ENCODE assay signal across 8 cellular contexts in genomic region chr14:24147761-24148428, GRCh38. TPM values are rescaled to one million over a fixed set of nuclear protein-coding genes. Genes with fewer than 3 reads are reported as not detected.
DNase-seq lines count a peak whose midpoint lies in the region; ATAC-seq and TF ChIP-seq lines count a peak whose summit lies in the region.

No MANE protein-coding gene starts in this region.

- TF ChIP-seq CTCF in LNCaP clone FGC (IDR thresholded peaks at IDR 0.05; ENCODE audit: control insufficient read depth, extremely low read depth, insufficient read depth) (no peak), nephron progenitor cell (IDR thresholded peaks at IDR 0.05) (no peak)

- no peaks in the 10 kb centered on the region for H3K9me3 Mint-ChIP-seq in CD4-positive, CD25-positive, alpha-beta regulatory T cell
- H3K9me3 Mint-ChIP-seq in nephron progenitor cell: no peaks in the 10 kb centered on the region

- H3K4me1 Mint-ChIP-seq in CD4-positive, CD25-positive, alpha-beta regulatory T cell: peaks cover 0 to 68% (median 41%) of the 10 kb centered on the region in 4 donors
- peaks cover 43% of the 10 kb centered on the region for H3K4me1 Mint-ChIP-seq in nephron progenitor cell

- peak overlapping the region; percentile 84 to 94 for H3K9ac ChIP-seq in duodenal mucosa (ENCODE audit: low read depth in 1 of 2, low read length in 2 of 2)

- no peaks in the 10 kb centered on the region for H3K9me3 ChIP-seq in CD4-positive, CD25-positive, alpha-beta regulatory T cell (ENCODE audit: control insufficient read depth in 2 of 2, low read length in 2 of 2)
- H3K9me3 ChIP-seq in duodenal mucosa (ENCODE audit: control insufficient read depth in 1 of 2, low read length in 2 of 2): no peaks in the 10 kb centered on the region

- peaks cover 15% of the 10 kb centered on the region for H3K36me3 Mint-ChIP-seq in CD4-positive, CD25-positive, alpha-beta regulatory T cell
- H3K36me3 Mint-ChIP-seq in nephron progenitor cell (ENCODE audit: low read depth): peaks cover 47% of the 10 kb centered on the region

- peak overlapping the region; percentile 92 for H3K27ac ChIP-seq in CD4-positive, CD25-positive, alpha-beta regulatory T cell (ENCODE audit: insufficient read depth, low read length, poor library complexity, severe bottlenecking)
- H3K27ac ChIP-seq in duodenal mucosa (ENCODE audit: low read depth, low read length): peak overlapping the region; percentile 46

- peaks cover 49% of the 10 kb centered on the region for H3K36me3 ChIP-seq in CD4-positive, CD25-positive, alpha-beta regulatory T cell (ENCODE audit: control insufficient read depth, insufficient read depth, low read length)
- peaks cover 41 to 60% of the 10 kb centered on the region in 2 donors for H3K36me3 ChIP-seq in duodenal mucosa (ENCODE audit: control insufficient read depth in 1 of 2, insufficient read depth in 2 of 2, low read length in 2 of 2)

- H3K4me3 ChIP-seq in CD4-positive, CD25-positive, alpha-beta regulatory T cell (ENCODE audit: low read depth, low read length): peak overlapping the region; percentile 77
- H3K4me3 ChIP-seq in LNCaP clone FGC (ENCODE audit: low read depth, low read length) (peak overlapping the region; percentile 98), duodenal mucosa (ENCODE audit: low read depth in 1 of 2, low read length in 2 of 2) (peak overlapping the region; percentile 77 to 100)

- peak overlapping the region; percentile 70 to 93 (median 88) for H3K27ac Mint-ChIP-seq in CD4-positive, CD25-positive, alpha-beta regulatory T cell
- peak overlapping the region; percentile 36 for H3K27ac Mint-ChIP-seq in nephron progenitor cell

- H3K27me3 ChIP-seq in CD4-positive, CD25-positive, alpha-beta regulatory T cell (ENCODE audit: control insufficient read depth, insufficient read depth, low read length): no peaks in the 10 kb centered on the region
- no peaks in the 10 kb centered on the region for H3K27me3 ChIP-seq in duodenal mucosa (ENCODE audit: control insufficient read depth in 1 of 2, insufficient read depth in 2 of 2, low read length in 2 of 2)

- H3K27me3 Mint-ChIP-seq in CD4-positive, CD25-positive, alpha-beta regulatory T cell: no peaks in the 10 kb centered on the region
- H3K27me3 Mint-ChIP-seq in nephron progenitor cell (ENCODE audit: low read depth, poor library complexity): no peaks in the 10 kb centered on the region

- no peak for DNase-seq in CD4-positive, CD25-positive, alpha-beta regulatory T cell
- DNase-seq in LNCaP clone FGC (ENCODE audit: low read depth) (no peak), nephron progenitor cell (no peak), AG20443 (ENCODE audit: low spot score) (no peak), NCI-H2107 treated with DMSO at 0.1 percent for 48 hours (lab: John Stamatoyannopoulos, UW; ENCODE audit: unreplicated experiment) (no peak)
- no peak for DNase-seq in stimulated activated naive CD4-positive, alpha-beta T cell treated with Interleukin-2 at 50 U/mL for 16 hours (lab: John Stamatoyannopoulos, UW)

- H3K4me3 Mint-ChIP-seq in CD4-positive, CD25-positive, alpha-beta regulatory T cell: peak overlapping the region; percentile 92 to 98 (median 95)
- peak overlapping the region; percentile 98 for H3K4me3 Mint-ChIP-seq in nephron progenitor cell

- no peak for ATAC-seq in CD4-positive, CD25-positive, alpha-beta regulatory T cell (ENCODE audit: low read depth in 2 of 2)
- ATAC-seq in GM18520 (IDR thresholded peaks at IDR 0.05; ENCODE audit: unreplicated experiment): no peak

- peaks cover 46% of the 10 kb centered on the region for H3K4me1 ChIP-seq in CD4-positive, CD25-positive, alpha-beta regulatory T cell (ENCODE audit: control insufficient read depth, insufficient read depth, low read length, poor library complexity, severe bottlenecking)
- H3K4me1 ChIP-seq in duodenal mucosa (ENCODE audit: control insufficient read depth in 1 of 2, insufficient read depth in 2 of 2, low read length in 2 of 2): peaks cover 41 to 43% of the 10 kb centered on the region in 2 donors

RNA-seq across cellular contexts. Expression of gene RNF31, which starts 0.6 kb away (rescaled TPM):
- 82.4 TPM for total RNA-seq in CD4-positive, CD25-positive, alpha-beta regulatory T cell
- 10 to 100 TPM; 35.9 to 55.9 (median 41.1) TPM for polyA plus RNA-seq in CD4-positive, CD25-positive, alpha-beta regulatory T cell

RNA-seq across cellular contexts. Expression of gene PSME2, which starts 1.5 kb away (rescaled TPM):
- total RNA-seq in CD4-positive, CD25-positive, alpha-beta regulatory T cell: 167 TPM
- 100 to 1,000 TPM; 346 to 603 (median 466) TPM for polyA plus RNA-seq in CD4-positive, CD25-positive, alpha-beta regulatory T cell

RNA-seq across cellular contexts. Expression of gene EMC9, which starts 6.5 kb away (rescaled TPM):
- 11.7 TPM for total RNA-seq in CD4-positive, CD25-positive, alpha-beta regulatory T cell
- 10 to 100 TPM; 10.7 to 22.5 (median 13.4) TPM for polyA plus RNA-seq in CD4-positive, CD25-positive, alpha-beta regulatory T cell

RNA-seq across cellular contexts. Expression of gene PSME1, which starts 11.9 kb away (rescaled TPM):
- total RNA-seq in CD4-positive, CD25-positive, alpha-beta regulatory T cell: 294 TPM
- polyA plus RNA-seq in CD4-positive, CD25-positive, alpha-beta regulatory T cell: 1,000 to 10,000 TPM in 1 of 4 donors, 100 to 1,000 TPM in 3; 698 to 1,230 (median 866) TPM

RNA-seq across cellular contexts. Expression of gene IRF9, which starts 13.2 kb away (rescaled TPM):
- total RNA-seq in CD4-positive, CD25-positive, alpha-beta regulatory T cell: 369 TPM
- polyA plus RNA-seq in CD4-positive, CD25-positive, alpha-beta regulatory T cell: 100 to 1,000 TPM; 105 to 157 (median 119) TPM
